In the genomic region with DNA sequence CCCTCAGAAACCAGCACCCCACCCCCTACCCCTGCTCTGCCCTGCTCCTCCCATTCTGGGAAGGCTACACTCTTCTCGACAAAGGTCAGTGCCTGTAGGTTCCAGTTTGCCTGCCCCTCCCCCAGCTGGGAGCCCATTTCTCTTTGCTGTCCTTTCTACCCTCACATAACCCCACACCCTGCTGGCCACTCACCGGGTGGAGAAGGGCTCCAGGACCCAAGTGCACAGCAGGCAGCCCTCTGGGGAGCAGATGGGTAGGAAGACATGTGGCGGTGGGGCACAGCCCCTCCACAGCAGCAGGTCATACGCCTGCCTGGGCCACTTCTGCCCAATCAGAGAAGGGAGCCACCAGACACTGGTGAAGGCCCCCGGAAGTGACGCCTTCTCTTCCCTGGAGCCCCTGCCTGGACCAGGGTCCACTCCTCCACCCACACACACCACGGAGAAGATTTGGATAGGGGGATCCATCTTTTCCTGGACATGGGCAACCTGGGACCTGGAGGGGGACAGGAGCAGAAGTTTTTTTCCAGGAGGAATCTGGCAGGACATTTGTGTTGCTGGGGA, we compare ENCODE assay signal across 9 cellular contexts. TPM values are rescaled to one million over a fixed set of nuclear protein-coding genes. Genes with fewer than 3 reads are reported as not detected.
A peak's percentile ranks its signal among the peaks of the same experiment; 100 is the strongest.
DNase-seq lines count a peak whose midpoint lies in the region; ATAC-seq and TF ChIP-seq lines count a peak whose summit lies in the region.
"Had no signal": no experiment of that assay in that cellular context is flagged by ENCODE, and none has a peak within 500 bp of the region (broad histone marks: within the 10 kb centered on the region; RNA-seq: fewer than 3 reads in every experiment).

A gene (minus strand): TSS at position 326 of the 564 bp plus-strand sequence. CDS start 1,948 bp downstream, outside the sequence.

- H3K4me1 Mint-ChIP-seq in IgD-negative memory B cell (peaks cover 0 to 8% (median 3%) of the 10 kb centered on the region in 3 donors), activated B cell treated with CpG ODN at 0.5 μM for 24 hours (peaks cover 17% of the 10 kb centered on the region)
- H3K4me1 Mint-ChIP-seq in stimulated activated effector memory CD8-positive, alpha-beta T cell treated with anti-CD3 and anti-CD28 coated beads, Interleukin-12 subunit alpha, Interleukin-12 subunit beta, amount 100 ng/mL, for 72 hours = no peaks in the 10 kb centered on the region

- H3K4me3 Mint-ChIP-seq in IgD-negative memory B cell = peak within 1 kb of the TSS in 3 of 4 donors; percentile 24 to 91 (median 58)
- H3K4me3 Mint-ChIP-seq in activated B cell treated with CpG ODN at 0.5 μM for 24 hours = peak within 1 kb of the TSS; percentile 66
- H3K4me3 Mint-ChIP-seq in stimulated activated effector memory CD8-positive, alpha-beta T cell treated with anti-CD3 and anti-CD28 coated beads, Interleukin-12 subunit alpha, Interleukin-12 subunit beta, amount 100 ng/mL, for 72 hours = peak within 1 kb of the TSS; percentile 62

- H3K9me3 ChIP-seq in left lung = no peaks in the 10 kb centered on the region
- H3K9me3 ChIP-seq: MG63 had no signal

- H3K27me3 ChIP-seq in left lung = peaks cover 16 to 88% of the 10 kb centered on the region in 2 donors

- no peak within 1 kb of the TSS for H3K27ac ChIP-seq in left lung

- H3K9me3 Mint-ChIP-seq in IgD-negative memory B cell (no peaks in the 10 kb centered on the region), activated B cell treated with CpG ODN at 0.5 μM for 24 hours (no peaks in the 10 kb centered on the region)
- no peaks in the 10 kb centered on the region for H3K9me3 Mint-ChIP-seq in stimulated activated effector memory CD8-positive, alpha-beta T cell treated with anti-CD3 and anti-CD28 coated beads, Interleukin-12 subunit alpha, Interleukin-12 subunit beta, amount 100 ng/mL, for 72 hours

- DNase-seq in activated B cell treated with CpG ODN at 0.5 μM for 24 hours (no peak), left lung (no peak), GM13976 (ENCODE audit: low spot score) (no peak)
- DNase-seq in stimulated activated effector memory CD8-positive, alpha-beta T cell treated with anti-CD3 and anti-CD28 coated beads, Interleukin-12 subunit alpha, Interleukin-12 subunit beta, amount 100 ng/mL, for 72 hours (ENCODE audit: low spot score in 2 of 2) = no peak
- DNase-seq: MG63, T-helper 2 cell had no signal

- H3K27ac Mint-ChIP-seq in IgD-negative memory B cell (peak within 1 kb of the TSS in 1 of 3 donors; percentile 73), activated B cell treated with CpG ODN at 0.5 μM for 24 hours (no peak within 1 kb of the TSS)
- H3K27ac Mint-ChIP-seq in stimulated activated effector memory CD8-positive, alpha-beta T cell treated with anti-CD3 and anti-CD28 coated beads, Interleukin-12 subunit alpha, Interleukin-12 subunit beta, amount 100 ng/mL, for 72 hours = peak within 1 kb of the TSS; percentile 38

- H3K4me3 ChIP-seq in left lung = no peak within 1 kb of the TSS
- H3K4me3 ChIP-seq: MG63 had no signal

- H3K4me1 ChIP-seq in left lung = peaks cover 11 to 23% of the 10 kb centered on the region in 2 donors

- in situ Hi-C loops in GM13976 (cut with MboI; ENCODE audit: low sequenced_read_pairs, unreplicated experiment) = no loop called here

- H3K27me3 Mint-ChIP-seq in IgD-negative memory B cell (peaks cover 43% of the 10 kb centered on the region), activated B cell treated with CpG ODN at 0.5 μM for 24 hours (peaks cover 54% of the 10 kb centered on the region)

- ATAC-seq in activated B cell treated with CpG ODN at 0.5 μM for 24 hours (ENCODE audit: low read depth) (no peak), left lung (peak; percentile 49), GM18511 (IDR thresholded peaks at IDR 0.05; ENCODE audit: unreplicated experiment) (no peak), HG02840 (IDR thresholded peaks at IDR 0.05; ENCODE audit: low FRiP score, unreplicated experiment) (no peak)
- no peak for ATAC-seq in stimulated activated effector memory CD8-positive, alpha-beta T cell treated with anti-CD3 and anti-CD28 coated beads, Interleukin-12 subunit alpha, Interleukin-12 subunit beta, amount 100 ng/mL, for 72 hours

- intact Hi-C loops in activated B cell treated with CpG ODN at 0.5 μM for 24 hours (cut with micrococcal nuclease) = no loop called here
- intact Hi-C loops in left lung (cut with DNase I) = no loop called here

- H3K36me3 ChIP-seq in left lung = no peaks in the 10 kb centered on the region
- H3K36me3 ChIP-seq: MG63 had no signal

- POLR2A ChIA-PET in activated B cell treated with CpG ODN at 0.5 μM for 24 hours (lab: Charles Lee) = no interaction called here

- no peak for TF ChIP-seq CTCF in activated B cell treated with CpG ODN at 0.5 μM for 24 hours (IDR thresholded peaks at IDR 0.05)
- TF ChIP-seq CTCF in left lung (IDR thresholded peaks at IDR 0.05) = no peak
- no peak for TF ChIP-seq CTCF in GM13976 (IDR thresholded peaks at IDR 0.05; ENCODE audit: borderline replicate concordance, control extremely low read depth, extremely low read depth, insufficient read depth, missing control alignments)

- H3K36me3 Mint-ChIP-seq in IgD-negative memory B cell = peaks cover 4% of the 10 kb centered on the region
- no peaks in the 10 kb centered on the region for H3K36me3 Mint-ChIP-seq in activated B cell treated with CpG ODN at 0.5 μM for 24 hours (ENCODE audit: low read depth)
- no peaks in the 10 kb centered on the region for H3K36me3 Mint-ChIP-seq in stimulated activated effector memory CD8-positive, alpha-beta T cell treated with anti-CD3 and anti-CD28 coated beads, Interleukin-12 subunit alpha, Interleukin-12 subunit beta, amount 100 ng/mL, for 72 hours

- CTCF ChIA-PET in activated B cell treated with CpG ODN at 0.5 μM for 24 hours (lab: Charles Lee) = no interaction called here

RNA-seq across cellular contexts. Expression of the gene that starts here (rescaled TPM):
- polyA plus RNA-seq in IgD-negative memory B cell = 0.14 TPM
- not detected in 2 replicates for total RNA-seq in activated B cell treated with CpG ODN at 0.5 μM for 24 hours
- total RNA-seq in left lung = under 1 TPM; 0.23 to 0.65 TPM

Comparison
In these comparisons a context has a peak if more than half of its experiments do, and no peak if none do; other contexts are left out.
1. Peak in ATAC-seq in left lung; RNA of the gene not detected or under 1 TPM.